Comparison of ENCODE assay signal across 22 cellular contexts in genomic region chr1:219731771-219732170, GRCh38.
DNase-seq lines count a peak whose midpoint lies in the region; ATAC-seq and TF ChIP-seq lines count a peak whose summit lies in the region.
"Had no signal": no experiment of that assay in that cellular context is flagged by ENCODE, and none has a peak within 500 bp of the region (broad histone marks: within the 10 kb centered on the region; RNA-seq: fewer than 3 reads in every experiment).

No MANE protein-coding gene starts in this region.

- ATAC-seq in activated CD4-positive, CD25-positive, alpha-beta regulatory T cell treated with anti-CD3 and anti-CD28 coated beads, Interleukin-2, amount 50 U/mL, for 24 hours: no peak
- ATAC-seq in HG02884 (IDR thresholded peaks at IDR 0.05; ENCODE audit: unreplicated experiment): no peak
- ATAC-seq: HepG2, Panc1 had no signal

- H3K4me3 ChIP-seq in WERI-Rb-1 (ENCODE audit: low read depth, low read length): no peak overlapping the region
- H3K4me3 ChIP-seq: SJSA1 had no signal

- TF ChIP-seq CTCF in WERI-Rb-1 (IDR thresholded peaks at IDR 0.05; ENCODE audit: low read depth, low read length): no peak

- no peaks in the 10 kb centered on the region for H3K36me3 ChIP-seq in WERI-Rb-1
- H3K36me3 ChIP-seq: SJSA1 had no signal

- peak overlapping the region; percentile 33; the same call in 1 of the 2 replicates for H3K27ac ChIP-seq in WERI-Rb-1
- H3K27ac ChIP-seq: SJSA1 had no signal

- no peaks in the 10 kb centered on the region for H3K27me3 ChIP-seq in WERI-Rb-1 (ENCODE audit: insufficient read depth, low read depth, severe bottlenecking)
- H3K27me3 ChIP-seq: SJSA1 had no signal

- H3K9me3 ChIP-seq in WERI-Rb-1 (ENCODE audit: severe bottlenecking): no peaks in the 10 kb centered on the region
- H3K9me3 ChIP-seq: SJSA1 had no signal

- peak; percentile 34 for DNase-seq in ELF-1 (ENCODE audit: low read depth, low spot score)
- peak; percentile 14 for DNase-seq in HPDE6-E6E7 (ENCODE audit: extremely low spot score)
- DNase-seq in WERI-Rb-1: no peak
- peak; percentile 10 for DNase-seq in left kidney (ENCODE audit: low read depth, low spot score)
- no peak for DNase-seq in NCI-H1436 treated with DMSO at 0.1 percent for 48 hours (lab: John Stamatoyannopoulos, UW)
- DNase-seq: C1 segment of cervical spinal cord; Caco-2; CD4-positive, alpha-beta memory T cell; Karpas-422; MV-4-11; NCI-H1105; NCI-H146; NCI-H1930; NCI-H2107; NCI-H446; NCI-H526; T-helper 1 cell had no signal

Comparison
In these comparisons a context has a peak if more than half of its experiments do, and no peak if none do; other contexts are left out.
1. DNase-seq: peak in ELF-1 (single experiment), HPDE6-E6E7 (single experiment) and left kidney (single experiment); none in WERI-Rb-1 (single experiment) and NCI-H1436 treated with DMSO at 0.1 percent for 48 hours (single experiment).